ENCODE assay signal across 27 cellular contexts in the genomic region with DNA sequence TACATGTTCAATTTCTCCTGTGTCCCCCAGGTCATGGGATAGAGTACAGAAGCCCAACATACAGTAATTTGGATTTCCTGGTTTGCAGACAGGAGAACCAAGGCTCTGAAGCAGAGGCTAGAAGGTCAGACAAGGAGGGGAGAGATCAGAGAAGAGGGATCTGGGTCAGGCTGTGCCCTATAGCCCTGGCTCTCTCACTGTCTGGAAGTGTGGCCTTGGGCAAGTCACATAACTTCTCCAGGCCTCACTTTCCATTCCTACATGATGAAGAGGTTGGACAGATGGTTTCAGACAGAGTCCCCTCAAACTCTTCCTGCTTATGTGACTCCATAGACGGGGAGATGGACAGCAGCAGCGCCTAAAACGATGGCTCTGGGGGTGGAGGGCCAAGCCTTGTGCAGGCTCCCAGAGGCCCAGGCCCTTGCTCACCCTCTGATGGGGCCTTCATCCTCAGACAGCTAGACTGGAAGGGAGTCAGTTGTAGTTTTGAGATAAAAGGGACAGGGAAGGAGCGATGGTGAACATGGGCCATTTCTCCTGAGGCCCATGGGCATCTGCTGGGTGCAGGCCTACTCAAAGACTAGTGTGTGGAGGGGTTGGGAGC. TPM values are rescaled to one million over a fixed set of nuclear protein-coding genes. Genes with fewer than 3 reads are reported as not detected.
DNase-seq lines count a peak whose midpoint lies in the region; ATAC-seq and TF ChIP-seq lines count a peak whose summit lies in the region.
"Had no signal": no experiment of that assay in that cellular context is flagged by ENCODE, and none has a peak within 500 bp of the region (broad histone marks: within the 10 kb centered on the region; RNA-seq: fewer than 3 reads in every experiment).

No MANE protein-coding gene starts in this region.

- H3K4me1 ChIP-seq in CD8-positive, alpha-beta memory T cell (ENCODE audit: insufficient read depth, low read length) = peaks cover 14% of the 10 kb centered on the region
- H3K4me1 ChIP-seq in uterus = no peaks in the 10 kb centered on the region

- no peak for TF ChIP-seq POLR2A in uterus (IDR thresholded peaks at IDR 0.05)

- H3K27ac ChIP-seq in CD8-positive, alpha-beta memory T cell (ENCODE audit: low read depth, low read length) = no peak overlapping the region
- H3K27ac ChIP-seq in WERI-Rb-1 (peak overlapping the region; percentile 53; the same call in 1 of the 2 replicates), uterus (no peak overlapping the region)
- H3K27ac ChIP-seq: cardiac muscle cell, esophagus squamous epithelium, RWPE1, upper lobe of left lung had no signal

- peak overlapping the region in 5 of 8 donors; percentile 15 to 73 (median 67) for H3K27ac Mint-ChIP-seq in CD8-positive, alpha-beta memory T cell
- no peak overlapping the region for H3K27ac Mint-ChIP-seq in memory B cell
- H3K27ac Mint-ChIP-seq in stimulated activated naive B cell treated with anti-CD40 and anti-IgM and Interleukin-4, amounts not matched to agents 10 μg/mL and 1 μg/mL and 100 μg/mL, for 72 hours = peak overlapping the region; percentile 48
- H3K27ac Mint-ChIP-seq: activated naive CD4-positive, alpha-beta T cell treated with anti-CD3 and anti-CD28 coated beads, Interleukin-2, amount 50 U/mL, for 72 hours had no signal

- peak overlapping the region in 5 of 7 donors; percentile 8 to 84 (median 45) for H3K4me3 Mint-ChIP-seq in CD8-positive, alpha-beta memory T cell
- peak overlapping the region; percentile 15 for H3K4me3 Mint-ChIP-seq in memory B cell
- no peak overlapping the region for H3K4me3 Mint-ChIP-seq in stimulated activated naive B cell treated with anti-CD40 and anti-IgM and Interleukin-4, amounts not matched to agents 10 μg/mL and 1 μg/mL and 100 μg/mL, for 72 hours

- H3K4me1 Mint-ChIP-seq in CD8-positive, alpha-beta memory T cell = peaks cover 35 to 45% (median 38%) of the 10 kb centered on the region in 3 donors
- H3K4me1 Mint-ChIP-seq in memory B cell = peaks cover 26% of the 10 kb centered on the region
- H3K4me1 Mint-ChIP-seq in stimulated activated naive B cell treated with anti-CD40 and anti-IgM and Interleukin-4, amounts not matched to agents 10 μg/mL and 1 μg/mL and 100 μg/mL, for 72 hours = peaks cover 18 to 32% of the 10 kb centered on the region in 2 donors

- no peaks in the 10 kb centered on the region for H3K9me3 ChIP-seq in CD8-positive, alpha-beta memory T cell (ENCODE audit: low read length)
- H3K9me3 ChIP-seq in WERI-Rb-1 (ENCODE audit: severe bottlenecking) (no peaks in the 10 kb centered on the region), uterus (no peaks in the 10 kb centered on the region)
- H3K9me3 ChIP-seq: esophagus squamous epithelium, upper lobe of left lung had no signal

- H3K27me3 ChIP-seq in CD8-positive, alpha-beta memory T cell (ENCODE audit: insufficient read depth, low read length, poor library complexity, severe bottlenecking) = peaks cover 4% of the 10 kb centered on the region
- H3K27me3 ChIP-seq in WERI-Rb-1 (ENCODE audit: insufficient read depth, low read depth, severe bottlenecking) (no peaks in the 10 kb centered on the region), uterus (no peaks in the 10 kb centered on the region)
- H3K27me3 ChIP-seq: cardiac muscle cell, esophagus squamous epithelium, upper lobe of left lung had no signal

- CTCF ChIA-PET in CD8-positive, alpha-beta memory T cell (lab: Charles Lee) = no interaction called here

- no peak for DNase-seq in CD8-positive, alpha-beta memory T cell
- DNase-seq in WERI-Rb-1 = no peak
- DNase-seq in memory B cell (ENCODE audit: low spot score in 2 of 2) = no peak
- no peak for DNase-seq in stimulated activated naive B cell treated with anti-CD40 and anti-IgM and Interleukin-4, amounts not matched to agents 10 μg/mL and 1 μg/mL and 100 μg/mL, for 72 hours
- DNase-seq in uterus = no peak
- no peak for DNase-seq in ecto neural progenitor cell (ENCODE audit: low spot score)
- DNase-seq: activated CD4-positive, alpha-beta T cell treated with anti-CD3 and anti-CD28 coated beads for 4 hours; aorta; esophagus squamous epithelium; foreskin melanocyte; GOT3; Kasumi-1; left colon; MV-4-11; NCI-H146; NCI-H2107; NCI-H446; NCI-H82; retina; small intestine; stimulated activated CD4-positive, alpha-beta T cell treated with anti-CD3 and anti-CD28 coated beads, Interleukin-2, amount 100 ng/mL, for 24 hours; upper lobe of left lung had no signal

- intact Hi-C loops in uterus (cut with DNase I; ENCODE audit: low total_unique reads) = no loop called here

- no peaks in the 10 kb centered on the region for H3K36me3 ChIP-seq in CD8-positive, alpha-beta memory T cell (ENCODE audit: insufficient read depth, low read length)
- H3K36me3 ChIP-seq in WERI-Rb-1 (peaks cover 8% of the 10 kb centered on the region), uterus (no peaks in the 10 kb centered on the region)
- H3K36me3 ChIP-seq: cardiac muscle cell, upper lobe of left lung had no signal

- TF ChIP-seq CTCF in WERI-Rb-1 (IDR thresholded peaks at IDR 0.05; ENCODE audit: low read depth, low read length) (no peak), uterus (IDR thresholded peaks at IDR 0.05) (no peak)

- peaks cover 0 to 7% of the 10 kb centered on the region in 2 donors for H3K27me3 Mint-ChIP-seq in CD8-positive, alpha-beta memory T cell
- H3K27me3 Mint-ChIP-seq in memory B cell = peaks cover 7% of the 10 kb centered on the region
- H3K27me3 Mint-ChIP-seq in stimulated activated naive B cell treated with anti-CD40 and anti-IgM and Interleukin-4, amounts not matched to agents 10 μg/mL and 1 μg/mL and 100 μg/mL, for 72 hours = peaks cover 13 to 15% of the 10 kb centered on the region in 2 donors

- no peak overlapping the region for H3K4me3 ChIP-seq in CD8-positive, alpha-beta memory T cell (ENCODE audit: low read length)
- H3K4me3 ChIP-seq in WERI-Rb-1 (ENCODE audit: low read depth, low read length) (no peak overlapping the region), uterus (no peak overlapping the region)
- H3K4me3 ChIP-seq: cardiac muscle cell, esophagus squamous epithelium, upper lobe of left lung had no signal

- peaks cover 0 to 25% (median 2%) of the 10 kb centered on the region in 3 donors for H3K36me3 Mint-ChIP-seq in CD8-positive, alpha-beta memory T cell
- peaks cover 3% of the 10 kb centered on the region for H3K36me3 Mint-ChIP-seq in memory B cell
- peaks cover 0 to 2% of the 10 kb centered on the region in 2 donors for H3K36me3 Mint-ChIP-seq in stimulated activated naive B cell treated with anti-CD40 and anti-IgM and Interleukin-4, amounts not matched to agents 10 μg/mL and 1 μg/mL and 100 μg/mL, for 72 hours
- H3K36me3 Mint-ChIP-seq: activated naive CD4-positive, alpha-beta T cell treated with anti-CD3 and anti-CD28 coated beads, Interleukin-2, amount 50 U/mL, for 72 hours had no signal

- POLR2A ChIA-PET in CD8-positive, alpha-beta memory T cell (lab: Charles Lee) = interaction anchor here (1.0 kb wide), 1 partner anchor 52 kb away, joined by 5 read pairs; no protein-coding TSS in a partner anchor

- H3K9me3 Mint-ChIP-seq in CD8-positive, alpha-beta memory T cell = no peaks in the 10 kb centered on the region
- no peaks in the 10 kb centered on the region for H3K9me3 Mint-ChIP-seq in memory B cell
- H3K9me3 Mint-ChIP-seq in stimulated activated naive B cell treated with anti-CD40 and anti-IgM and Interleukin-4, amounts not matched to agents 10 μg/mL and 1 μg/mL and 100 μg/mL, for 72 hours = peaks cover 3% of the 10 kb centered on the region in 2 donors
- H3K9me3 Mint-ChIP-seq: activated naive CD4-positive, alpha-beta T cell treated with anti-CD3 and anti-CD28 coated beads, Interleukin-2, amount 50 U/mL, for 72 hours had no signal

- ATAC-seq in memory B cell (ENCODE audit: low read depth) (no peak), HG02623 (IDR thresholded peaks at IDR 0.05; ENCODE audit: unreplicated experiment) (no peak)
- ATAC-seq in stimulated activated naive B cell treated with anti-CD40 and anti-IgM and Interleukin-4, amounts not matched to agents 10 μg/mL and 1 μg/mL and 100 μg/mL, for 72 hours (replicated peaks) = no peak
- ATAC-seq: activated naive CD4-positive, alpha-beta T cell treated with anti-CD3 and anti-CD28 coated beads, Interleukin-2, amount 50 U/mL, for 72 hours; HepG2; left colon had no signal

RNA-seq across cellular contexts. Expression of a gene that starts 2.9 kb away (rescaled TPM):
- total RNA-seq in CD8-positive, alpha-beta memory T cell = 1 to 10 TPM; 5.0 to 5.5 TPM
- polyA plus RNA-seq in CD8-positive, alpha-beta memory T cell = 7.0 TPM
- 1 to 10 TPM in 2 of 4 donors, under 1 TPM in 2; 0.26 to 9.4 (median 1.4) TPM for total RNA-seq in uterus

Comparison
In these comparisons a context has a peak if more than half of its experiments do, and no peak if none do; other contexts are left out.
1. H3K4me3 Mint-ChIP-seq: peak in CD8-positive, alpha-beta memory T cell (5 of 7) and memory B cell (single experiment); none in stimulated activated naive B cell treated with anti-CD40 and anti-IgM and Interleukin-4, amounts not matched to agents 10 μg/mL and 1 μg/mL and 100 μg/mL, for 72 hours (0 of 2).